In genomic region chr12:29403991-29404390, GRCh38 we compare ENCODE assay signal across 16 cellular contexts. TPM values are rescaled to one million over a fixed set of nuclear protein-coding genes. Genes with fewer than 3 reads are reported as not detected.
DNase-seq lines count a peak whose midpoint lies in the region; ATAC-seq and TF ChIP-seq lines count a peak whose summit lies in the region.
"Had no signal": no experiment of that assay in that cellular context is flagged by ENCODE, and none has a peak within 500 bp of the region (broad histone marks: within the 10 kb centered on the region; RNA-seq: fewer than 3 reads in every experiment).

No MANE protein-coding gene starts in this region.

- intact Hi-C loops in PC-3 (cut with micrococcal nuclease) = no loop called here
- intact Hi-C loops in stomach (cut with DNase I; ENCODE audit: low total_unique reads) = no loop called here
- intact Hi-C loops in spleen (cut with DNase I; ENCODE audit: low total_unique reads) = no loop called here

- H3K9me2 ChIP-seq in GM23338 (ENCODE audit: insufficient read depth) (no peaks in the 10 kb centered on the region), PC-3 (replicated peaks; ENCODE audit: low read length) (0 out of 2 replicates have a peak, but pooled peaks cover 3% of the 10 kb centered on the region)

- no TSS peak for BruUV-seq in PC-3 (replicated peaks; lab: Mats Ljungman, UMichigan)

- H2BK12ac ChIP-seq in neuronal stem cell (ENCODE audit: low read length) = no peak overlapping the region

- H2AK5ac ChIP-seq in neuronal stem cell (ENCODE audit: low read depth, low read length) = no peak overlapping the region

- no peaks in the 10 kb centered on the region for H3K4me1 Mint-ChIP-seq in GM23338
- H3K4me1 Mint-ChIP-seq: B cell had no signal

- no peak overlapping the region for H3K27ac Mint-ChIP-seq in GM23338
- H3K27ac Mint-ChIP-seq: B cell; CD8-positive, alpha-beta T cell had no signal

- H4K20me1 ChIP-seq in GM23338 (replicated peaks; ENCODE audit: insufficient read depth) (no peaks in the 10 kb centered on the region), PC-3 (ENCODE audit: low read length) (no peaks in the 10 kb centered on the region)
- H4K20me1 ChIP-seq: BLaER1 treated with 17β-estradiol and CSF1 and Interleukin-3, amounts not matched to agents 10 nM and 100 nM had no signal

- H3K4me3 ChIP-seq in GM23338 = no peak overlapping the region
- no peak overlapping the region for H3K4me3 ChIP-seq in PC-3 (ENCODE audit: low read length)
- no peak overlapping the region for H3K4me3 ChIP-seq in epithelial cell of esophagus (ENCODE audit: low read length)
- no peak overlapping the region for H3K4me3 ChIP-seq in neuronal stem cell (ENCODE audit: low read length in 2 of 2)
- no peak overlapping the region for H3K4me3 ChIP-seq in stomach
- no peak overlapping the region for H3K4me3 ChIP-seq in spleen
- H3K4me3 ChIP-seq: BLaER1 treated with 17β-estradiol and CSF1 and Interleukin-3, amounts not matched to agents 10 nM and 100 nM; HAP-1 had no signal

- H3K18ac ChIP-seq in neuronal stem cell (ENCODE audit: low read length) = no peak overlapping the region

- ATAC-seq in GM23338 (no peak), PC-3 (peak; percentile 84), esophagus mucosa (no peak)
- ATAC-seq: CD8-positive, alpha-beta T cell had no signal

- H3K36me3 ChIP-seq in GM23338 (ENCODE audit: insufficient read depth) (no peaks in the 10 kb centered on the region), PC-3 (ENCODE audit: low read depth, low read length) (no peaks in the 10 kb centered on the region), neuronal stem cell (replicated peaks in 1 of 2; ENCODE audit: control insufficient read depth in 2 of 2, insufficient read depth in 2 of 2, low read length in 2 of 2) (no peaks in the 10 kb centered on the region), stomach (no peaks in the 10 kb centered on the region), spleen (peaks cover 0 to 5% (median 0%) of the 10 kb centered on the region in 6 donors)
- H3K36me3 ChIP-seq: BLaER1 treated with 17β-estradiol and CSF1 and Interleukin-3, amounts not matched to agents 10 nM and 100 nM; HAP-1 had no signal

- H3K4me2 ChIP-seq in GM23338 (no peak overlapping the region), PC-3 (ENCODE audit: low read length) (no peak overlapping the region), neuronal stem cell (ENCODE audit: insufficient read depth, low read length, poor library complexity, severe bottlenecking) (no peak overlapping the region)
- H3K4me2 ChIP-seq: BLaER1 treated with 17β-estradiol and CSF1 and Interleukin-3, amounts not matched to agents 10 nM and 100 nM had no signal

- H3K27ac ChIP-seq in GM23338 (ENCODE audit: low read depth) = no peak overlapping the region
- no peak overlapping the region for H3K27ac ChIP-seq in PC-3 (ENCODE audit: low read length)
- no peak overlapping the region for H3K27ac ChIP-seq in neuronal stem cell (replicated peaks; ENCODE audit: low read length)
- no peak overlapping the region for H3K27ac ChIP-seq in stomach
- no peak overlapping the region for H3K27ac ChIP-seq in spleen
- H3K27ac ChIP-seq: BLaER1 treated with 17β-estradiol and CSF1 and Interleukin-3, amounts not matched to agents 10 nM and 100 nM; HL-60 had no signal

- CTCF ChIA-PET in PC-3 (lab: Charles Lee) = no interaction called here

- H2AFZ ChIP-seq in GM23338 = no peak overlapping the region; the same call in 1 of the 2 replicates
- no peak overlapping the region for H2AFZ ChIP-seq in PC-3 (ENCODE audit: low read length)
- no peak overlapping the region for H2AFZ ChIP-seq in neuronal stem cell (ENCODE audit: low read length)

- H3K27me3 Mint-ChIP-seq in GM23338 (ENCODE audit: insufficient read depth, low read depth, poor library complexity) = peaks cover 2% of the 10 kb centered on the region

- no peak overlapping the region for H2BK5ac ChIP-seq in neuronal stem cell (ENCODE audit: low read length)

- H3K79me1 ChIP-seq in neuronal stem cell (ENCODE audit: low read depth, low read length) = no peaks in the 10 kb centered on the region

- H2BK120ac ChIP-seq in neuronal stem cell (ENCODE audit: low read depth, low read length) = no peak overlapping the region

- no peak overlapping the region for H3K4me3 Mint-ChIP-seq in GM23338
- H3K4me3 Mint-ChIP-seq: B cell; CD8-positive, alpha-beta T cell had no signal

- H3K9ac ChIP-seq in PC-3 (ENCODE audit: low read length) (no peak overlapping the region), neuronal stem cell (ENCODE audit: low read depth, low read length, poor library complexity) (peak overlapping the region; percentile 25)
- H3K9ac ChIP-seq: BLaER1 treated with 17β-estradiol and CSF1 and Interleukin-3, amounts not matched to agents 10 nM and 100 nM had no signal

- no peak for TF ChIP-seq CTCF in GM23338 (conservative IDR thresholded peaks at IDR 0.05; ENCODE audit: low read depth in 2 of 2)
- no peak for TF ChIP-seq CTCF in PC-3 (conservative IDR thresholded peaks at IDR 0.05; ENCODE audit: low read depth, low read length)
- peak; percentile 7 for TF ChIP-seq CTCF in epithelial cell of esophagus (IDR thresholded peaks at IDR 0.05; ENCODE audit: insufficient read depth, low read depth, low read length, missing control alignments)
- no peak for TF ChIP-seq CTCF in stomach (IDR thresholded peaks at IDR 0.05)
- no peak for TF ChIP-seq CTCF in spleen (IDR thresholded peaks at IDR 0.05 in 8 of 11, conservative IDR thresholded peaks at IDR 0.05 in 3 of 11)

- H3K27me3 ChIP-seq in GM23338 (ENCODE audit: insufficient read depth) (no peaks in the 10 kb centered on the region), PC-3 (ENCODE audit: low read length) (peaks cover 34% of the 10 kb centered on the region; the same call in 1 of the 2 replicates), neuronal stem cell (ENCODE audit: control insufficient read depth in 3 of 3, insufficient read depth in 3 of 3, low read depth in 1 of 3, low read length in 3 of 3) (no peaks in the 10 kb centered on the region), stomach (no peaks in the 10 kb centered on the region), spleen (replicated peaks in 1 of 7) (no peaks in the 10 kb centered on the region)
- H3K27me3 ChIP-seq: BLaER1 treated with 17β-estradiol and CSF1 and Interleukin-3, amounts not matched to agents 10 nM and 100 nM had no signal

- WGBS in neuronal stem cell (ENCODE audit: extremely low coverage in 2 of 2, insufficient read length in 2 of 2, insufficient replicate concordance in 1 of 2), 2 donors = no CpG with 5 or more reads among the region's 4 CpGs
- 61 to 75% (median 67%) methylated on average over 4 of the region's 4 CpGs for WGBS in stomach, 5 donors
- 64 to 93% (median 78%) methylated on average over 4 of the region's 4 CpGs for WGBS in spleen, 5 donors

- DNase-seq in GM23338 (ENCODE audit: low spot score) (peak; percentile 10), PC-3 (no peak), epithelial cell of esophagus (ENCODE audit: low read depth) (no peak), neuronal stem cell (ENCODE audit: low spot score) (no peak), stomach (no peak), spleen (no peak)
- DNase-seq: 8988T; Calu3; CD8-positive, alpha-beta T cell; DMS79 treated with DMSO at 0.1 percent for 48 hours; GF-D8 had no signal

- H3F3A ChIP-seq in GM23338 (replicated peaks; ENCODE audit: low read depth) (no peaks in the 10 kb centered on the region), PC-3 (ENCODE audit: low read length, unreplicated experiment) (no peaks in the 10 kb centered on the region)

- no peak for TF ChIP-seq EP300 in stomach (IDR thresholded peaks at IDR 0.05)

- POLR2A ChIA-PET in PC-3 (lab: Charles Lee; ENCODE audit: unreplicated experiment) = no interaction called here

- H3K4ac ChIP-seq in neuronal stem cell (ENCODE audit: low read length) = no peak overlapping the region

- TF ChIP-seq POLR2A in stomach (IDR thresholded peaks at IDR 0.05) = no peak
- TF ChIP-seq POLR2A in spleen (IDR thresholded peaks at IDR 0.05) = no peak

- no peaks in the 10 kb centered on the region for H3K4me1 ChIP-seq in GM23338 (ENCODE audit: insufficient read depth)
- H3K4me1 ChIP-seq in PC-3 (ENCODE audit: insufficient read depth, low read length) = no peaks in the 10 kb centered on the region
- no peaks in the 10 kb centered on the region for H3K4me1 ChIP-seq in neuronal stem cell (ENCODE audit: control insufficient read depth in 2 of 2, insufficient read depth in 1 of 2, low read depth in 1 of 2, low read length in 2 of 2)
- no peaks in the 10 kb centered on the region for H3K4me1 ChIP-seq in stomach
- no peaks in the 10 kb centered on the region for H3K4me1 ChIP-seq in spleen
- H3K4me1 ChIP-seq: BLaER1 treated with 17β-estradiol and CSF1 and Interleukin-3, amounts not matched to agents 10 nM and 100 nM had no signal

- H4K8ac ChIP-seq in neuronal stem cell (ENCODE audit: low read depth, low read length) = no peak overlapping the region

- H3K14ac ChIP-seq in neuronal stem cell (ENCODE audit: low read length) = no peak overlapping the region

- H3K36me3 Mint-ChIP-seq in GM23338 (ENCODE audit: low read depth) = no peaks in the 10 kb centered on the region
- H3K36me3 Mint-ChIP-seq: CD8-positive, alpha-beta T cell had no signal

- no peak overlapping the region for H2BK15ac ChIP-seq in neuronal stem cell (ENCODE audit: low read length)

- 0 out of 3 replicates have a peak, but pooled peaks cover 2% of the 10 kb centered on the region for H3K9me3 Mint-ChIP-seq in GM23338
- H3K9me3 Mint-ChIP-seq: CD8-positive, alpha-beta T cell had no signal

- no peak overlapping the region for H3K23ac ChIP-seq in neuronal stem cell (ENCODE audit: low read depth, low read length, poor library complexity)

- H4K91ac ChIP-seq in neuronal stem cell (ENCODE audit: low read depth, low read length, poor library complexity) = no peak overlapping the region

- H3K9me3 ChIP-seq in PC-3 (ENCODE audit: low read length) (0 out of 2 replicates have a peak, but pooled peaks cover 4% of the 10 kb centered on the region), neuronal stem cell (replicated peaks in 1 of 2; ENCODE audit: control insufficient read depth in 2 of 2, insufficient read depth in 1 of 2, low read depth in 1 of 2, low read length in 2 of 2) (no peaks in the 10 kb centered on the region), stomach (no peaks in the 10 kb centered on the region), spleen (no peaks in the 10 kb centered on the region)
- H3K9me3 ChIP-seq: BLaER1 treated with 17β-estradiol and CSF1 and Interleukin-3, amounts not matched to agents 10 nM and 100 nM; HAP-1 had no signal

- H3K79me2 ChIP-seq in GM23338 (replicated peaks; ENCODE audit: insufficient read depth) (no peaks in the 10 kb centered on the region), PC-3 (ENCODE audit: low read length) (no peaks in the 10 kb centered on the region)

TF ChIP-seq in GM23338, 12 proteins besides CTCF, POLR2A, EP300 and RAD21 (continues in another document):
- no peak for TF ChIP-seq EZH2phosphoT487 (IDR thresholded peaks at IDR 0.05; ENCODE audit: unreplicated experiment)

RNA-seq across cellular contexts. Expression of gene ERGIC2, which starts 23.0 kb away (rescaled TPM):
- total RNA-seq in GM23338 (2014; rRNA removed; shearing (Covaris generic)) = 52.6 and 77.1 TPM in 2 replicates
- polyA plus RNA-seq in GM23338 (2016; fragmentation: Nextera tagmentation; extraction: Ambion mirVana) (79.7 and 107 TPM in 2 replicates), stomach (10 to 100 TPM; 19.4 to 33.4 (median 32.9) TPM), spleen (10 to 100 TPM; 26.6 to 30.9 (median 30.5) TPM)
- total RNA-seq in PC-3 (2014; rRNA removed) (142 and 184 TPM in 2 replicates), esophagus mucosa (43.3 TPM), stomach (10 to 100 TPM; 17.4 to 45.7 (median 39.3) TPM), spleen (10 to 100 TPM; 47.5 to 65.2 (median 55.9) TPM)
- polyA plus RNA-seq in neuronal stem cell (2013, experiment 1 of 2) = 63.9 TPM
- polyA plus RNA-seq in neuronal stem cell (2013, experiment 2 of 2) = 74.0 TPM
